ENCODE assay signal across 8 cellular contexts in genomic region chr12:2395352-2395977, GRCh38.
A peak's percentile ranks its signal among the peaks of the same experiment; 100 is the strongest.
DNase-seq lines count a peak whose midpoint lies in the region; ATAC-seq and TF ChIP-seq lines count a peak whose summit lies in the region.

No MANE protein-coding gene starts in this region.

- WGBS in iPS DF 6.9 (ENCODE audit: insufficient coverage, insufficient read length): no CpG with 5 or more reads among the region's 8 CpGs

- DNase-seq in ACHN: peak; percentile 63
- DNase-seq in NT2/D1 (ENCODE audit: low read depth, low spot score): peak; percentile 91
- peak; percentile 72 for DNase-seq in adipocyte (ENCODE audit: low read depth)
- DNase-seq in iPS DF 6.9 (ENCODE audit: low read depth, low spot score): peak; percentile 37
- DNase-seq in stimulated activated CD4-positive, alpha-beta T cell treated with anti-CD3 and anti-CD28 coated beads, Interleukin-2, amount 100 ng/mL, for 48 hours: peak; percentile 37 to 42
- DNase-seq in NK-92 (lab: John Stamatoyannopoulos, UW; ENCODE audit: unreplicated experiment): no peak

- TF ChIP-seq CTCF in GM12872 (IDR thresholded peaks at IDR 0.05; ENCODE audit: insufficient read depth, low read depth, low read length): peak; percentile 93

- no peaks in the 10 kb centered on the region for H3K27me3 ChIP-seq in NT2/D1 (ENCODE audit: insufficient read depth, insufficient read length)
- no peaks in the 10 kb centered on the region for H3K27me3 ChIP-seq in adipocyte (replicated peaks; ENCODE audit: control insufficient read depth, insufficient read depth, low read length)
- H3K27me3 ChIP-seq in iPS DF 6.9 (ENCODE audit: control insufficient read depth, insufficient read depth, low read length): no peaks in the 10 kb centered on the region

- H3K9me3 ChIP-seq in NT2/D1 (ENCODE audit: insufficient read depth, low read length) (no peaks in the 10 kb centered on the region), adipocyte (ENCODE audit: control insufficient read depth, low read length) (no peaks in the 10 kb centered on the region), iPS DF 6.9 (ENCODE audit: control insufficient read depth, insufficient read depth, low read length) (no peaks in the 10 kb centered on the region)

- H3K4me1 ChIP-seq in NT2/D1 (ENCODE audit: insufficient read depth, insufficient read length) (peaks cover 12% of the 10 kb centered on the region), adipocyte (ENCODE audit: control insufficient read depth, insufficient read depth, low read length) (peaks cover 34% of the 10 kb centered on the region), iPS DF 6.9 (ENCODE audit: control insufficient read depth, insufficient read depth, low read length) (no peaks in the 10 kb centered on the region)

- in situ Hi-C loops in ACHN (cut with HindIII; ENCODE audit: low pct_ligation_motif_present, low pct_unique_long_range_greater_than_20kb, low sequenced_read_pairs): no loop called here

- H3K9ac ChIP-seq in NT2/D1 (ENCODE audit: insufficient read length, low read depth) (no peak overlapping the region), adipocyte (ENCODE audit: low read length) (peak overlapping the region; percentile 73)

- H3K4me3 ChIP-seq in NT2/D1 (ENCODE audit: insufficient read length, low read depth) (no peak overlapping the region), adipocyte (ENCODE audit: low read length) (no peak overlapping the region), iPS DF 6.9 (ENCODE audit: low read length) (no peak overlapping the region)

- no peaks in the 10 kb centered on the region for H3K36me3 ChIP-seq in NT2/D1 (ENCODE audit: insufficient read depth, insufficient read length, low read length)
- H3K36me3 ChIP-seq in adipocyte (ENCODE audit: control insufficient read depth, insufficient read depth, low read length, severe bottlenecking): no peaks in the 10 kb centered on the region
- no peaks in the 10 kb centered on the region for H3K36me3 ChIP-seq in iPS DF 6.9 (ENCODE audit: control insufficient read depth, insufficient read depth, low read length)

- no peak overlapping the region for H3K27ac ChIP-seq in iPS DF 6.9 (ENCODE audit: low read length)

- no peak for ATAC-seq in GM19351 (IDR thresholded peaks at IDR 0.05; ENCODE audit: unreplicated experiment)
